In genomic region chr22:26479792-26480610, GRCh38 we compare ENCODE assay signal across 8 cellular contexts. TPM values are rescaled to one million over a fixed set of nuclear protein-coding genes. Genes with fewer than 3 reads are reported as not detected.
DNase-seq lines count a peak whose midpoint lies in the region; ATAC-seq and TF ChIP-seq lines count a peak whose summit lies in the region.

No MANE protein-coding gene starts in this region.

- in situ Hi-C loops in SK-MEL-5 (cut with HindIII; ENCODE audit: low pct_unique_long_range_greater_than_20kb, low sequenced_read_pairs) (no loop called here), GM13977 (cut with MboI; ENCODE audit: low pct_unique_long_range_greater_than_20kb, low sequenced_read_pairs, unreplicated experiment) (no loop called here)

- CTCF ChIA-PET in activated CD4-positive, alpha-beta T cell treated with anti-CD3 and anti-CD28 coated beads for 36 hours (lab: Charles Lee), result interaction anchor here (0.5 to 5.7 kb wide), 11 partner anchors 13 to 175 kb away, joined by 3 to 27 read pairs (median 3); no protein-coding TSS in a partner anchor

- H3K27me3 ChIP-seq in vagina, result no peaks in the 10 kb centered on the region

- H3K27ac Mint-ChIP-seq in activated CD4-positive, alpha-beta T cell treated with anti-CD3 and anti-CD28 coated beads for 36 hours, result peak overlapping the region; percentile 75
- peak overlapping the region; percentile 98 for H3K27ac Mint-ChIP-seq in stimulated activated memory B cell treated with anti-CD40 and anti-IgM and Interleukin-4, amounts not matched to agents 10 μg/mL and 1 μg/mL and 100 μg/mL, for 72 hours

- H3K4me3 ChIP-seq in fibroblast of mammary gland (ENCODE audit: control insufficient read depth, low read depth, low read length) (peak overlapping the region; percentile 31), vagina (peak overlapping the region in 1 of 2 donors; percentile 1)

- H3K4me3 Mint-ChIP-seq in activated CD4-positive, alpha-beta T cell treated with anti-CD3 and anti-CD28 coated beads for 36 hours, result peak overlapping the region; percentile 82
- peak overlapping the region; percentile 67 for H3K4me3 Mint-ChIP-seq in stimulated activated memory B cell treated with anti-CD40 and anti-IgM and Interleukin-4, amounts not matched to agents 10 μg/mL and 1 μg/mL and 100 μg/mL, for 72 hours

- no peak overlapping the region for H3K27ac ChIP-seq in vagina

- H3K36me3 Mint-ChIP-seq in activated CD4-positive, alpha-beta T cell treated with anti-CD3 and anti-CD28 coated beads for 36 hours (ENCODE audit: low read depth), result peaks cover 41% of the 10 kb centered on the region
- H3K36me3 Mint-ChIP-seq in stimulated activated memory B cell treated with anti-CD40 and anti-IgM and Interleukin-4, amounts not matched to agents 10 μg/mL and 1 μg/mL and 100 μg/mL, for 72 hours, result peaks cover 20% of the 10 kb centered on the region

- DNase-seq in activated CD4-positive, alpha-beta T cell treated with anti-CD3 and anti-CD28 coated beads for 36 hours, result no peak
- no peak for DNase-seq in activated CD4-positive, alpha-beta T cell treated with anti-CD3 and anti-CD28 coated beads for 4 hours
- DNase-seq in SK-MEL-5 (ENCODE audit: low read depth, low spot score), result peak; percentile 72
- DNase-seq in fibroblast of mammary gland (ENCODE audit: low read depth), result no peak
- DNase-seq in HPDE6-E6E7 (ENCODE audit: extremely low spot score), result no peak
- DNase-seq in GM13977 (ENCODE audit: low spot score), result no peak
- DNase-seq in vagina (ENCODE audit: extremely low spot score in 2 of 2), result no peak

- peaks cover 0 to 25% of the 10 kb centered on the region in 2 donors for H3K36me3 ChIP-seq in vagina

- peaks cover 60% of the 10 kb centered on the region for H3K4me1 ChIP-seq in vagina

- intact Hi-C loops in activated CD4-positive, alpha-beta T cell treated with anti-CD3 and anti-CD28 coated beads for 36 hours (cut with DNase I, micrococcal nuclease), result no loop called here
- intact Hi-C loops in vagina (cut with DNase I), result no loop called here

- H3K9me3 Mint-ChIP-seq in activated CD4-positive, alpha-beta T cell treated with anti-CD3 and anti-CD28 coated beads for 36 hours (ENCODE audit: low read depth), result no peaks in the 10 kb centered on the region
- H3K9me3 Mint-ChIP-seq in stimulated activated memory B cell treated with anti-CD40 and anti-IgM and Interleukin-4, amounts not matched to agents 10 μg/mL and 1 μg/mL and 100 μg/mL, for 72 hours, result no peaks in the 10 kb centered on the region

- no peaks in the 10 kb centered on the region for H3K9me3 ChIP-seq in vagina

- H3K27me3 Mint-ChIP-seq in activated CD4-positive, alpha-beta T cell treated with anti-CD3 and anti-CD28 coated beads for 36 hours, result no peaks in the 10 kb centered on the region
- H3K27me3 Mint-ChIP-seq in stimulated activated memory B cell treated with anti-CD40 and anti-IgM and Interleukin-4, amounts not matched to agents 10 μg/mL and 1 μg/mL and 100 μg/mL, for 72 hours, result no peaks in the 10 kb centered on the region

- TF ChIP-seq CTCF in fibroblast of mammary gland (conservative IDR thresholded peaks at IDR 0.05; ENCODE audit: control insufficient read depth, insufficient read depth, low read depth, low read length) (no peak), GM13977 (IDR thresholded peaks at IDR 0.05; ENCODE audit: extremely low read depth, insufficient read depth, missing control alignments) (no peak), vagina (IDR thresholded peaks at IDR 0.05) (no peak)

- H3K4me1 Mint-ChIP-seq in activated CD4-positive, alpha-beta T cell treated with anti-CD3 and anti-CD28 coated beads for 36 hours, result peaks cover 63% of the 10 kb centered on the region
- peaks cover 65% of the 10 kb centered on the region for H3K4me1 Mint-ChIP-seq in stimulated activated memory B cell treated with anti-CD40 and anti-IgM and Interleukin-4, amounts not matched to agents 10 μg/mL and 1 μg/mL and 100 μg/mL, for 72 hours

- TF ChIP-seq POLR2A in vagina (IDR thresholded peaks at IDR 0.05), result no peak

- no peak for ATAC-seq in activated CD4-positive, alpha-beta T cell treated with anti-CD3 and anti-CD28 coated beads for 36 hours
- ATAC-seq in stimulated activated memory B cell treated with anti-CD40 and anti-IgM and Interleukin-4, amounts not matched to agents 10 μg/mL and 1 μg/mL and 100 μg/mL, for 72 hours, result no peak

- POLR2A ChIA-PET in activated CD4-positive, alpha-beta T cell treated with anti-CD3 and anti-CD28 coated beads for 36 hours (lab: Charles Lee), result interaction anchor here (1.2 kb wide), 1 partner anchor 193 kb away, joined by 3 read pairs; no protein-coding TSS in a partner anchor

RNA-seq across cellular contexts. Expression of gene HPS4, which starts 3.6 kb away (rescaled TPM):
- total RNA-seq in activated CD4-positive, alpha-beta T cell treated with anti-CD3 and anti-CD28 coated beads for 36 hours, result 10 to 100 TPM; 49.3 to 60.9 TPM
- total RNA-seq in SK-MEL-5 (2014; rRNA removed; shearing (Covaris generic)), result 351 and 357 TPM in 2 replicates
- polyA plus RNA-seq in SK-MEL-5 (2015; cell fraction: cytosol; rRNA removed), result 220 and 265 TPM in 2 replicates
- polyA plus RNA-seq in SK-MEL-5 (2015; cell fraction: nucleus; rRNA removed), result 1,506 and 1,696 TPM in 2 replicates
- 36.1 TPM for total RNA-seq in vagina

RNA-seq across cellular contexts. Expression of gene SRRD, which starts 3.7 kb away (rescaled TPM):
- 10 to 100 TPM; 17.5 to 28.5 TPM for total RNA-seq in activated CD4-positive, alpha-beta T cell treated with anti-CD3 and anti-CD28 coated beads for 36 hours
- total RNA-seq in SK-MEL-5 (2014; rRNA removed; shearing (Covaris generic)), result 138 and 163 TPM in 2 replicates
- polyA plus RNA-seq in SK-MEL-5 (2015; cell fraction: cytosol; rRNA removed), result 145 and 177 TPM in 2 replicates
- 65.0 and 70.4 TPM in 2 replicates for polyA plus RNA-seq in SK-MEL-5 (2015; cell fraction: nucleus; rRNA removed)
- 11.0 TPM for total RNA-seq in vagina

RNA-seq across cellular contexts. Expression of gene TFIP11, which starts 32.3 kb away (rescaled TPM):
- total RNA-seq in activated CD4-positive, alpha-beta T cell treated with anti-CD3 and anti-CD28 coated beads for 36 hours, result 10 to 100 TPM; 36.5 to 41.7 TPM
- 41.1 and 42.6 TPM in 2 replicates for total RNA-seq in SK-MEL-5 (2014; rRNA removed; shearing (Covaris generic))
- 23.7 and 24.3 TPM in 2 replicates for polyA plus RNA-seq in SK-MEL-5 (2015; cell fraction: cytosol; rRNA removed)
- 96.8 and 123 TPM in 2 replicates for polyA plus RNA-seq in SK-MEL-5 (2015; cell fraction: nucleus; rRNA removed)
- total RNA-seq in vagina, result 23.1 TPM

RNA-seq across cellular contexts. Expression of gene ASPHD2, which starts 50.9 kb away (rescaled TPM):
- total RNA-seq in activated CD4-positive, alpha-beta T cell treated with anti-CD3 and anti-CD28 coated beads for 36 hours, result 10 to 100 TPM; 10.2 to 10.5 TPM
- total RNA-seq in SK-MEL-5 (2014; rRNA removed; shearing (Covaris generic)), result 3.5 and 3.9 TPM in 2 replicates
- 5.2 and 6.6 TPM in 2 replicates for polyA plus RNA-seq in SK-MEL-5 (2015; cell fraction: cytosol; rRNA removed)
- 1.1 and 1.9 TPM in 2 replicates for polyA plus RNA-seq in SK-MEL-5 (2015; cell fraction: nucleus; rRNA removed)
- 2.2 TPM for total RNA-seq in vagina
